ENCODE assay signal across 1 cellular context in the genomic region with DNA sequence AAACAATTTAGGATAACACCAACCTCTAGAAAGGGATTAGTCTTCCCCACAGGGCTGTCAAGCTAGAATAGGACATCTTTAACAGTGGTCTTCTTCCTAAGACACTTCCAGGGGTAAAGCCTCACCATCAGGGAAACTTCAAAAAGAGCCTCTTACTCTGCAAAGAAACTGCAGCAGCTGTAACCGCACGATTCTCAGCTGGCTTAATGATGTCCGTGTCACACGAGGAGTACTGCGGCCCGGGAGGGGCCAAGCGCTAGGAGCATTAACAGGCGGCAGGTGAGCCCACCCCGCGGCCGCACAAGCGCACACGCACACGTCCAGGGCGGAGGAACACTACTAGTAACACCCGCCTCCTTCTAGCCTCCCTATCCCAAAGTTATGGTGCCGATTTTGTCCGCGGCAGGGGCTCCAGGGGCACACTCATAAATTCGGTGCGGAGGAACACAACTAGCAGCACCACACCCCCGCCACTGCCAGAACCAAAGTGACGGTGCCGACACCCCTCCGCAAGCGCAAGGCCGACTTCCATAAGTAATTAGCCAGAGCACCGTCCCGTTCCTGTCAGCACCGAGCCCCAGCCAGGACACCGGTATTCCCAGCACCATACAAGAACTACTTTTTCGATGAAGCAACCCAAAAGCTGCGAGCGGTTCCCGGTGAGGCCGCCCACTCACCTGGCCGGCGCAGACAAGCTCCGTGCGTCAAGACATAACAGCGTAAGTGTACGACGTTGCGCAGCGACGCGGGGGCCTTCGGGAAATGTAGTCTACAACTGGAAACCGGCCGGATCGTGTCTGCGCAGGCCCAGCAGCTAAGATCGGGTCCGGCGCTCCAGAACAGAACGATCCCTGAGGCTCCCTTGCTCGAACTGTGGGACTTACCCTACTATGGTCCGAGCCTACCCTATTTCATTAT.
TF ChIP-seq lines count a peak whose summit lies in the region.

A gene (plus strand): TSS at position 813 of the 918 bp plus-strand sequence. CDS start 3,572 bp downstream, outside the sequence.
A gene (minus strand): TSS at position 729 of the 918 bp plus-strand sequence. CDS start 8,116 bp downstream, outside the sequence.

TF ChIP-seq in HepG2, 621 proteins besides CTCF, POLR2A, EP300 and RAD21 (continued from another document and continues in another):
- no peak for TF ChIP-seq ZNF232 (CRISPR knock-in tag; IDR thresholded peaks at IDR 0.05; ENCODE audit: borderline replicate concordance)
- TF ChIP-seq, protein P1, sequence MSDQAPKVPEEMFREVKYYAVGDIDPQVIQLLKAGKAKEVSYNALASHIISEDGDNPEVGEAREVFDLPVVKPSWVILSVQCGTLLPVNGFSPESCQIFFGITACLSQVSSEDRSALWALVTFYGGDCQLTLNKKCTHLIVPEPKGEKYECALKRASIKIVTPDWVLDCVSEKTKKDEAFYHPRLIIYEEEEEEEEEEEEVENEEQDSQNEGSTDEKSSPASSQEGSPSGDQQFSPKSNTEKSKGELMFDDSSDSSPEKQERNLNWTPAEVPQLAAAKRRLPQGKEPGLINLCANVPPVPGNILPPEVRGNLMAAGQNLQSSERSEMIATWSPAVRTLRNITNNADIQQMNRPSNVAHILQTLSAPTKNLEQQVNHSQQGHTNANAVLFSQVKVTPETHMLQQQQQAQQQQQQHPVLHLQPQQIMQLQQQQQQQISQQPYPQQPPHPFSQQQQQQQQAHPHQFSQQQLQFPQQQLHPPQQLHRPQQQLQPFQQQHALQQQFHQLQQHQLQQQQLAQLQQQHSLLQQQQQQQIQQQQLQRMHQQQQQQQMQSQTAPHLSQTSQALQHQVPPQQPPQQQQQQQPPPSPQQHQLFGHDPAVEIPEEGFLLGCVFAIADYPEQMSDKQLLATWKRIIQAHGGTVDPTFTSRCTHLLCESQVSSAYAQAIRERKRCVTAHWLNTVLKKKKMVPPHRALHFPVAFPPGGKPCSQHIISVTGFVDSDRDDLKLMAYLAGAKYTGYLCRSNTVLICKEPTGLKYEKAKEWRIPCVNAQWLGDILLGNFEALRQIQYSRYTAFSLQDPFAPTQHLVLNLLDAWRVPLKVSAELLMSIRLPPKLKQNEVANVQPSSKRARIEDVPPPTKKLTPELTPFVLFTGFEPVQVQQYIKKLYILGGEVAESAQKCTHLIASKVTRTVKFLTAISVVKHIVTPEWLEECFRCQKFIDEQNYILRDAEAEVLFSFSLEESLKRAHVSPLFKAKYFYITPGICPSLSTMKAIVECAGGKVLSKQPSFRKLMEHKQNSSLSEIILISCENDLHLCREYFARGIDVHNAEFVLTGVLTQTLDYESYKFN (CRISPR knock-in tag; conservative IDR thresholded peaks at IDR 0.05), result no peak
- TF ChIP-seq KAT2B (IDR thresholded peaks at IDR 0.05; ENCODE audit: borderline replicate concordance, low read depth, low read length), result no peak
- no peak for TF ChIP-seq HMG20B (CRISPR knock-in tag; conservative IDR thresholded peaks at IDR 0.05)
- no peak for TF ChIP-seq ZNF549 (CRISPR knock-in tag; IDR thresholded peaks at IDR 0.05)
- peak; percentile 92; the same call in 1 of the 2 replicates for TF ChIP-seq ZNF788 (CRISPR knock-in tag; IDR thresholded peaks at IDR 0.05; ENCODE audit: borderline replicate concordance)
- TF ChIP-seq, protein P2, sequence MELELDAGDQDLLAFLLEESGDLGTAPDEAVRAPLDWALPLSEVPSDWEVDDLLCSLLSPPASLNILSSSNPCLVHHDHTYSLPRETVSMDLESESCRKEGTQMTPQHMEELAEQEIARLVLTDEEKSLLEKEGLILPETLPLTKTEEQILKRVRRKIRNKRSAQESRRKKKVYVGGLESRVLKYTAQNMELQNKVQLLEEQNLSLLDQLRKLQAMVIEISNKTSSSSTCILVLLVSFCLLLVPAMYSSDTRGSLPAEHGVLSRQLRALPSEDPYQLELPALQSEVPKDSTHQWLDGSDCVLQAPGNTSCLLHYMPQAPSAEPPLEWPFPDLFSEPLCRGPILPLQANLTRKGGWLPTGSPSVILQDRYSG (CRISPR knock-in tag; IDR thresholded peaks at IDR 0.05), result no peak
- TF ChIP-seq, protein P3, sequence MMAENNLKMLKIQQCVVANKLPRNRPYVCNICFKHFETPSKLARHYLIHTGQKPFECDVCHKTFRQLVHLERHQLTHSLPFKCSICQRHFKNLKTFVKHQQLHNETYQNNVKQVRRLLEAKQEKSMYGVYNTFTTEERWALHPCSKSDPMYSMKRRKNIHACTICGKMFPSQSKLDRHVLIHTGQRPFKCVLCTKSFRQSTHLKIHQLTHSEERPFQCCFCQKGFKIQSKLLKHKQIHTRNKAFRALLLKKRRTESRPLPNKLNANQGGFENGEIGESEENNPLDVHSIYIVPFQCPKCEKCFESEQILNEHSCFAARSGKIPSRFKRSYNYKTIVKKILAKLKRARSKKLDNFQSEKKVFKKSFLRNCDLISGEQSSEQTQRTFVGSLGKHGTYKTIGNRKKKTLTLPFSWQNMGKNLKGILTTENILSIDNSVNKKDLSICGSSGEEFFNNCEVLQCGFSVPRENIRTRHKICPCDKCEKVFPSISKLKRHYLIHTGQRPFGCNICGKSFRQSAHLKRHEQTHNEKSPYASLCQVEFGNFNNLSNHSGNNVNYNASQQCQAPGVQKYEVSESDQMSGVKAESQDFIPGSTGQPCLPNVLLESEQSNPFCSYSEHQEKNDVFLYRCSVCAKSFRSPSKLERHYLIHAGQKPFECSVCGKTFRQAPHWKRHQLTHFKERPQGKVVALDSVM (CRISPR knock-in tag; IDR thresholded peaks at IDR 0.05), result peak; percentile 32; the same call in 1 of the 2 replicates
- 0 out of 2 replicates have a peak, but pooled peaks have one; percentile 40 for TF ChIP-seq SAFB2 (CRISPR knock-in tag; IDR thresholded peaks at IDR 0.05; ENCODE audit: borderline replicate concordance, low read depth)
- TF ChIP-seq, protein P4, sequence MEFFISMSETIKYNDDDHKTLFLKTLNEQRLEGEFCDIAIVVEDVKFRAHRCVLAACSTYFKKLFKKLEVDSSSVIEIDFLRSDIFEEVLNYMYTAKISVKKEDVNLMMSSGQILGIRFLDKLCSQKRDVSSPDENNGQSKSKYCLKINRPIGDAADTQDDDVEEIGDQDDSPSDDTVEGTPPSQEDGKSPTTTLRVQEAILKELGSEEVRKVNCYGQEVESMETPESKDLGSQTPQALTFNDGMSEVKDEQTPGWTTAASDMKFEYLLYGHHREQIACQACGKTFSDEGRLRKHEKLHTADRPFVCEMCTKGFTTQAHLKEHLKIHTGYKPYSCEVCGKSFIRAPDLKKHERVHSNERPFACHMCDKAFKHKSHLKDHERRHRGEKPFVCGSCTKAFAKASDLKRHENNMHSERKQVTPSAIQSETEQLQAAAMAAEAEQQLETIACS (CRISPR knock-in tag; IDR thresholded peaks at IDR 0.05), result no peak
- TF ChIP-seq, protein P5, sequence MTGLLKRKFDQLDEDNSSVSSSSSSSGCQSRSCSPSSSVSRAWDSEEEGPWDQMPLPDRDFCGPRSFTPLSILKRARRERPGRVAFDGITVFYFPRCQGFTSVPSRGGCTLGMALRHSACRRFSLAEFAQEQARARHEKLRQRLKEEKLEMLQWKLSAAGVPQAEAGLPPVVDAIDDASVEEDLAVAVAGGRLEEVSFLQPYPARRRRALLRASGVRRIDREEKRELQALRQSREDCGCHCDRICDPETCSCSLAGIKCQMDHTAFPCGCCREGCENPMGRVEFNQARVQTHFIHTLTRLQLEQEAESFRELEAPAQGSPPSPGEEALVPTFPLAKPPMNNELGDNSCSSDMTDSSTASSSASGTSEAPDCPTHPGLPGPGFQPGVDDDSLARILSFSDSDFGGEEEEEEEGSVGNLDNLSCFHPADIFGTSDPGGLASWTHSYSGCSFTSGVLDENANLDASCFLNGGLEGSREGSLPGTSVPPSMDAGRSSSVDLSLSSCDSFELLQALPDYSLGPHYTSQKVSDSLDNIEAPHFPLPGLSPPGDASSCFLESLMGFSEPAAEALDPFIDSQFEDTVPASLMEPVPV (CRISPR knock-in tag; IDR thresholded peaks at IDR 0.05), result peak; percentile 67; the same call in 1 of the 2 replicates
- TF ChIP-seq ATF7 (IDR thresholded peaks at IDR 0.05), result no peak
- TF ChIP-seq ATF7 (CRISPR knock-in tag; IDR thresholded peaks at IDR 0.05), result peak; percentile 63
- TF ChIP-seq SIN3A (IDR thresholded peaks at IDR 0.05; ENCODE audit: borderline replicate concordance, low read depth, low read length), result no peak
- no peak for TF ChIP-seq MEIS1 (CRISPR knock-in tag; IDR thresholded peaks at IDR 0.05; ENCODE audit: borderline replicate concordance)
- TF ChIP-seq, protein P6, sequence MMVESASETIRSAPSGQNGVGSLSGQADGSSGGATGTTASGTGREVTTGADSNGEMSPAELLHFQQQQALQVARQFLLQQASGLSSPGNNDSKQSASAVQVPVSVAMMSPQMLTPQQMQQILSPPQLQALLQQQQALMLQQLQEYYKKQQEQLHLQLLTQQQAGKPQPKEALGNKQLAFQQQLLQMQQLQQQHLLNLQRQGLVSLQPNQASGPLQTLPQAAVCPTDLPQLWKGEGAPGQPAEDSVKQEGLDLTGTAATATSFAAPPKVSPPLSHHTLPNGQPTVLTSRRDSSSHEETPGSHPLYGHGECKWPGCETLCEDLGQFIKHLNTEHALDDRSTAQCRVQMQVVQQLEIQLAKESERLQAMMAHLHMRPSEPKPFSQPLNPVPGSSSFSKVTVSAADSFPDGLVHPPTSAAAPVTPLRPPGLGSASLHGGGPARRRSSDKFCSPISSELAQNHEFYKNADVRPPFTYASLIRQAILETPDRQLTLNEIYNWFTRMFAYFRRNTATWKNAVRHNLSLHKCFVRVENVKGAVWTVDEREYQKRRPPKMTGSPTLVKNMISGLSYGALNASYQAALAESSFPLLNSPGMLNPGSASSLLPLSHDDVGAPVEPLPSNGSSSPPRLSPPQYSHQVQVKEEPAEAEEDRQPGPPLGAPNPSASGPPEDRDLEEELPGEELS (CRISPR knock-in tag; IDR thresholded peaks at IDR 0.05), result no peak
- no peak; the same call in 1 of the 2 replicates for TF ChIP-seq ZNF724P (CRISPR knock-in tag; IDR thresholded peaks at IDR 0.05; ENCODE audit: borderline replicate concordance)
- 0 out of 2 replicates have a peak, but pooled peaks have one; percentile 29 for TF ChIP-seq ZNF746 (CRISPR knock-in tag; IDR thresholded peaks at IDR 0.05)
- TF ChIP-seq ZMYM3 (CRISPR knock-in tag; IDR thresholded peaks at IDR 0.05), result no peak
- TF ChIP-seq FOXJ3 (CRISPR knock-in tag; IDR thresholded peaks at IDR 0.05; ENCODE audit: borderline replicate concordance), result 0 out of 2 replicates have a peak, but pooled peaks have one; percentile 43
- TF ChIP-seq, protein P7, sequence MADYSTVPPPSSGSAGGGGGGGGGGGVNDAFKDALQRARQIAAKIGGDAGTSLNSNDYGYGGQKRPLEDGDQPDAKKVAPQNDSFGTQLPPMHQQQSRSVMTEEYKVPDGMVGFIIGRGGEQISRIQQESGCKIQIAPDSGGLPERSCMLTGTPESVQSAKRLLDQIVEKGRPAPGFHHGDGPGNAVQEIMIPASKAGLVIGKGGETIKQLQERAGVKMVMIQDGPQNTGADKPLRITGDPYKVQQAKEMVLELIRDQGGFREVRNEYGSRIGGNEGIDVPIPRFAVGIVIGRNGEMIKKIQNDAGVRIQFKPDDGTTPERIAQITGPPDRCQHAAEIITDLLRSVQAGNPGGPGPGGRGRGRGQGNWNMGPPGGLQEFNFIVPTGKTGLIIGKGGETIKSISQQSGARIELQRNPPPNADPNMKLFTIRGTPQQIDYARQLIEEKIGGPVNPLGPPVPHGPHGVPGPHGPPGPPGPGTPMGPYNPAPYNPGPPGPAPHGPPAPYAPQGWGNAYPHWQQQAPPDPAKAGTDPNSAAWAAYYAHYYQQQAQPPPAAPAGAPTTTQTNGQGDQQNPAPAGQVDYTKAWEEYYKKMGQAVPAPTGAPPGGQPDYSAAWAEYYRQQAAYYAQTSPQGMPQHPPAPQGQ (CRISPR knock-in tag; IDR thresholded peaks at IDR 0.05; ENCODE audit: borderline replicate concordance), result no peak
- TF ChIP-seq ZNF431 (CRISPR knock-in tag; IDR thresholded peaks at IDR 0.05; ENCODE audit: borderline replicate concordance, low read depth), result no peak
- no peak for TF ChIP-seq ZNF850 (CRISPR knock-in tag; conservative IDR thresholded peaks at IDR 0.05)
- TF ChIP-seq FOXM1 (CRISPR knock-in tag; IDR thresholded peaks at IDR 0.05), result no peak
- no peak for TF ChIP-seq ZNF75D (CRISPR knock-in tag; IDR thresholded peaks at IDR 0.05; ENCODE audit: borderline replicate concordance)
- no peak; the same call in 1 of the 2 replicates for TF ChIP-seq MEF2D (CRISPR knock-in tag; IDR thresholded peaks at IDR 0.05)
- TF ChIP-seq HNF4A (CRISPR knock-in tag; IDR thresholded peaks at IDR 0.05), result no peak
- no peak; the same call in 1 of the 2 replicates for TF ChIP-seq SP2 (CRISPR knock-in tag; IDR thresholded peaks at IDR 0.05)
- 0 out of 2 replicates have a peak, but pooled peaks have one; percentile 2 for TF ChIP-seq GATAD2A (CRISPR knock-in tag; IDR thresholded peaks at IDR 0.05)
- TF ChIP-seq, protein P8, sequence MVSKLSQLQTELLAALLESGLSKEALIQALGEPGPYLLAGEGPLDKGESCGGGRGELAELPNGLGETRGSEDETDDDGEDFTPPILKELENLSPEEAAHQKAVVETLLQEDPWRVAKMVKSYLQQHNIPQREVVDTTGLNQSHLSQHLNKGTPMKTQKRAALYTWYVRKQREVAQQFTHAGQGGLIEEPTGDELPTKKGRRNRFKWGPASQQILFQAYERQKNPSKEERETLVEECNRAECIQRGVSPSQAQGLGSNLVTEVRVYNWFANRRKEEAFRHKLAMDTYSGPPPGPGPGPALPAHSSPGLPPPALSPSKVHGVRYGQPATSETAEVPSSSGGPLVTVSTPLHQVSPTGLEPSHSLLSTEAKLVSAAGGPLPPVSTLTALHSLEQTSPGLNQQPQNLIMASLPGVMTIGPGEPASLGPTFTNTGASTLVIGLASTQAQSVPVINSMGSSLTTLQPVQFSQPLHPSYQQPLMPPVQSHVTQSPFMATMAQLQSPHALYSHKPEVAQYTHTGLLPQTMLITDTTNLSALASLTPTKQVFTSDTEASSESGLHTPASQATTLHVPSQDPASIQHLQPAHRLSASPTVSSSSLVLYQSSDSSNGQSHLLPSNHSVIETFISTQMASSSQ (IDR thresholded peaks at IDR 0.05; ENCODE audit: low read depth), result no peak
- TF ChIP-seq, protein P8 (CRISPR knock-in tag; IDR thresholded peaks at IDR 0.05; ENCODE audit: borderline replicate concordance), result no peak
- TF ChIP-seq BRD4 (CRISPR knock-in tag; IDR thresholded peaks at IDR 0.05), result no peak
- TF ChIP-seq ZNF616 (CRISPR knock-in tag; IDR thresholded peaks at IDR 0.05; ENCODE audit: low read depth), result no peak
- no peak for TF ChIP-seq ZNF775 (CRISPR knock-in tag; IDR thresholded peaks at IDR 0.05; ENCODE audit: borderline replicate concordance)
- TF ChIP-seq IKZF1 (IDR thresholded peaks at IDR 0.05), result no peak
- no peak for TF ChIP-seq ZMAT3 (CRISPR knock-in tag; conservative IDR thresholded peaks at IDR 0.05)
- no peak for TF ChIP-seq ZNF367 (CRISPR knock-in tag; IDR thresholded peaks at IDR 0.05; ENCODE audit: borderline replicate concordance)
- no peak for TF ChIP-seq GLI4 (CRISPR knock-in tag; IDR thresholded peaks at IDR 0.05; ENCODE audit: borderline replicate concordance)
- no peak for TF ChIP-seq ZNF878 (CRISPR knock-in tag; IDR thresholded peaks at IDR 0.05)
- TF ChIP-seq ZNF768 (CRISPR knock-in tag; IDR thresholded peaks at IDR 0.05), result peak; percentile 22; the same call in 1 of the 2 replicates
